ENCODE assay signal across 1 cellular context in the genomic region with DNA sequence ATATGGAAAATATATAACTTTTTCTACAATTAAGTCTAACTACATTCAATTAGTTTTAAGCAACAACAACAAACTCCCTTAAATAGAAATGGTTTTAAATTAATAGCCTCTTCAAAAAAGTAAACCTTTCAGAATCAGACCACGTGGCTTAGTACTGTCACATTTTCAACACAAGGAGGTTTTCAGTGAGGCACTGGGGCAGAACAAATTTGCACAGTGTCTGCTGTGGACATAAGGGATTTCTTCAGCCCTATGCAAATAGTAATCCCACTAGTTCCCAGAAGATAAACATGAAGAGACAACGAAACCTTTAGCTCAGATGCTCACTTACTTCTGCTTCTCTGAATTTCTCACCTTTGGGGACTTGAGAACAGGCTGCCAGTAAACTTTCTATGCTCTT.
TF ChIP-seq lines count a peak whose summit lies in the region.

No MANE protein-coding gene starts in this region.

TF ChIP-seq in HepG2, 621 proteins besides CTCF, POLR2A, EP300 and RAD21 (continued from another document and continues in another):
- TF ChIP-seq, protein P1, sequence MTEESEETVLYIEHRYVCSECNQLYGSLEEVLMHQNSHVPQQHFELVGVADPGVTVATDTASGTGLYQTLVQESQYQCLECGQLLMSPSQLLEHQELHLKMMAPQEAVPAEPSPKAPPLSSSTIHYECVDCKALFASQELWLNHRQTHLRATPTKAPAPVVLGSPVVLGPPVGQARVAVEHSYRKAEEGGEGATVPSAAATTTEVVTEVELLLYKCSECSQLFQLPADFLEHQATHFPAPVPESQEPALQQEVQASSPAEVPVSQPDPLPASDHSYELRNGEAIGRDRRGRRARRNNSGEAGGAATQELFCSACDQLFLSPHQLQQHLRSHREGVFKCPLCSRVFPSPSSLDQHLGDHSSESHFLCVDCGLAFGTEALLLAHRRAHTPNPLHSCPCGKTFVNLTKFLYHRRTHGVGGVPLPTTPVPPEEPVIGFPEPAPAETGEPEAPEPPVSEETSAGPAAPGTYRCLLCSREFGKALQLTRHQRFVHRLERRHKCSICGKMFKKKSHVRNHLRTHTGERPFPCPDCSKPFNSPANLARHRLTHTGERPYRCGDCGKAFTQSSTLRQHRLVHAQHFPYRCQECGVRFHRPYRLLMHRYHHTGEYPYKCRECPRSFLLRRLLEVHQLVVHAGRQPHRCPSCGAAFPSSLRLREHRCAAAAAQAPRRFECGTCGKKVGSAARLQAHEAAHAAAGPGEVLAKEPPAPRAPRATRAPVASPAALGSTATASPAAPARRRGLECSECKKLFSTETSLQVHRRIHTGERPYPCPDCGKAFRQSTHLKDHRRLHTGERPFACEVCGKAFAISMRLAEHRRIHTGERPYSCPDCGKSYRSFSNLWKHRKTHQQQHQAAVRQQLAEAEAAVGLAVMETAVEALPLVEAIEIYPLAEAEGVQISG (CRISPR knock-in tag; IDR thresholded peaks at IDR 0.05): 0 out of 2 replicates have a peak, but pooled peaks have one; percentile 31
- TF ChIP-seq, protein P2, sequence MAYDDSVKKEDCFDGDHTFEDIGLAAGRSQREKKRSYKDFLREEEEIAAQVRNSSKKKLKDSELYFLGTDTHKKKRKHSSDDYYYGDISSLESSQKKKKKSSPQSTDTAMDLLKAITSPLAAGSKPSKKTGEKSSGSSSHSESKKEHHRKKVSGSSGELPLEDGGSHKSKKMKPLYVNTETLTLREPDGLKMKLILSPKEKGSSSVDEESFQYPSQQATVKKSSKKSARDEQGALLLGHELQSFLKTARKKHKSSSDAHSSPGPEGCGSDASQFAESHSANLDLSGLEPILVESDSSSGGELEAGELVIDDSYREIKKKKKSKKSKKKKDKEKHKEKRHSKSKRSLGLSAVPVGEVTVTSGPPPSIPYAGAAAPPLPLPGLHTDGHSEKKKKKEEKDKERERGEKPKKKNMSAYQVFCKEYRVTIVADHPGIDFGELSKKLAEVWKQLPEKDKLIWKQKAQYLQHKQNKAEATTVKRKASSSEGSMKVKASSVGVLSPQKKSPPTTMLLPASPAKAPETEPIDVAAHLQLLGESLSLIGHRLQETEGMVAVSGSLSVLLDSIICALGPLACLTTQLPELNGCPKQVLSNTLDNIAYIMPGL (CRISPR knock-in tag; IDR thresholded peaks at IDR 0.05; ENCODE audit: borderline replicate concordance in 1 of 2, low read depth in 1 of 2): no peak
- peak in 1 of 2 experiments; percentile 83; a peak in 2 of 4 replicates for TF ChIP-seq REST (IDR thresholded peaks at IDR 0.05; ENCODE audit: borderline replicate concordance in 1 of 2, low read depth in 1 of 2, low read length in 2 of 2)
- TF ChIP-seq ZNF563 (CRISPR knock-in tag; IDR thresholded peaks at IDR 0.05): no peak
- peak; percentile 35; the same call in 1 of the 2 replicates for TF ChIP-seq MED1 (CRISPR knock-in tag; IDR thresholded peaks at IDR 0.05)
- TF ChIP-seq ETS1 (CRISPR knock-in tag; IDR thresholded peaks at IDR 0.05): no peak
- TF ChIP-seq HDAC1 (CRISPR knock-in tag; IDR thresholded peaks at IDR 0.05): peak; percentile 87
- TF ChIP-seq ZNF430 (CRISPR knock-in tag; IDR thresholded peaks at IDR 0.05): no peak
- no peak for TF ChIP-seq ZNF333 (CRISPR knock-in tag; IDR thresholded peaks at IDR 0.05; ENCODE audit: borderline replicate concordance)
- TF ChIP-seq GLMP (CRISPR knock-in tag; IDR thresholded peaks at IDR 0.05; ENCODE audit: borderline replicate concordance): no peak
- no peak for TF ChIP-seq AHR (CRISPR knock-in tag; IDR thresholded peaks at IDR 0.05)
- TF ChIP-seq ZKSCAN1 (IDR thresholded peaks at IDR 0.05; ENCODE audit: low read length): no peak
- TF ChIP-seq ZBTB46 (CRISPR knock-in tag; IDR thresholded peaks at IDR 0.05; ENCODE audit: borderline replicate concordance): no peak
- TF ChIP-seq ZNF468 (CRISPR knock-in tag; IDR thresholded peaks at IDR 0.05): no peak
- TF ChIP-seq SIN3B (IDR thresholded peaks at IDR 0.05; ENCODE audit: low read length): no peak
- TF ChIP-seq ZSCAN25 (CRISPR knock-in tag; IDR thresholded peaks at IDR 0.05): no peak
- TF ChIP-seq MLX (CRISPR knock-in tag; IDR thresholded peaks at IDR 0.05): peak; percentile 93
- TF ChIP-seq ERF (CRISPR knock-in tag; IDR thresholded peaks at IDR 0.05): 0 out of 2 replicates have a peak, but pooled peaks have one; percentile 44
- TF ChIP-seq RELA (CRISPR knock-in tag; IDR thresholded peaks at IDR 0.05): no peak
- no peak for TF ChIP-seq REL (CRISPR knock-in tag; conservative IDR thresholded peaks at IDR 0.05)
- peak; percentile 42; the same call in 1 of the 2 replicates for TF ChIP-seq HNF4A (CRISPR knock-in tag; IDR thresholded peaks at IDR 0.05)
- TF ChIP-seq CBX5 (CRISPR knock-in tag; IDR thresholded peaks at IDR 0.05; ENCODE audit: borderline replicate concordance): peak; percentile 49; the same call in 1 of the 2 replicates
- TF ChIP-seq FOSL2 (CRISPR knock-in tag; IDR thresholded peaks at IDR 0.05): peak; percentile 75
- peak; percentile 60; the same call in 1 of the 2 replicates for TF ChIP-seq ZFP1 (CRISPR knock-in tag; IDR thresholded peaks at IDR 0.05)
- no peak for TF ChIP-seq ZNF451 (CRISPR knock-in tag; IDR thresholded peaks at IDR 0.05)
- TF ChIP-seq SKIL (CRISPR knock-in tag; IDR thresholded peaks at IDR 0.05; ENCODE audit: borderline replicate concordance): no peak
- peak; percentile 94 for TF ChIP-seq FOXK1 (CRISPR knock-in tag; IDR thresholded peaks at IDR 0.05; ENCODE audit: borderline replicate concordance, low read depth)
- TF ChIP-seq ZNF12 (CRISPR knock-in tag; IDR thresholded peaks at IDR 0.05): 0 out of 2 replicates have a peak, but pooled peaks have one; percentile 65
- TF ChIP-seq, protein P3, sequence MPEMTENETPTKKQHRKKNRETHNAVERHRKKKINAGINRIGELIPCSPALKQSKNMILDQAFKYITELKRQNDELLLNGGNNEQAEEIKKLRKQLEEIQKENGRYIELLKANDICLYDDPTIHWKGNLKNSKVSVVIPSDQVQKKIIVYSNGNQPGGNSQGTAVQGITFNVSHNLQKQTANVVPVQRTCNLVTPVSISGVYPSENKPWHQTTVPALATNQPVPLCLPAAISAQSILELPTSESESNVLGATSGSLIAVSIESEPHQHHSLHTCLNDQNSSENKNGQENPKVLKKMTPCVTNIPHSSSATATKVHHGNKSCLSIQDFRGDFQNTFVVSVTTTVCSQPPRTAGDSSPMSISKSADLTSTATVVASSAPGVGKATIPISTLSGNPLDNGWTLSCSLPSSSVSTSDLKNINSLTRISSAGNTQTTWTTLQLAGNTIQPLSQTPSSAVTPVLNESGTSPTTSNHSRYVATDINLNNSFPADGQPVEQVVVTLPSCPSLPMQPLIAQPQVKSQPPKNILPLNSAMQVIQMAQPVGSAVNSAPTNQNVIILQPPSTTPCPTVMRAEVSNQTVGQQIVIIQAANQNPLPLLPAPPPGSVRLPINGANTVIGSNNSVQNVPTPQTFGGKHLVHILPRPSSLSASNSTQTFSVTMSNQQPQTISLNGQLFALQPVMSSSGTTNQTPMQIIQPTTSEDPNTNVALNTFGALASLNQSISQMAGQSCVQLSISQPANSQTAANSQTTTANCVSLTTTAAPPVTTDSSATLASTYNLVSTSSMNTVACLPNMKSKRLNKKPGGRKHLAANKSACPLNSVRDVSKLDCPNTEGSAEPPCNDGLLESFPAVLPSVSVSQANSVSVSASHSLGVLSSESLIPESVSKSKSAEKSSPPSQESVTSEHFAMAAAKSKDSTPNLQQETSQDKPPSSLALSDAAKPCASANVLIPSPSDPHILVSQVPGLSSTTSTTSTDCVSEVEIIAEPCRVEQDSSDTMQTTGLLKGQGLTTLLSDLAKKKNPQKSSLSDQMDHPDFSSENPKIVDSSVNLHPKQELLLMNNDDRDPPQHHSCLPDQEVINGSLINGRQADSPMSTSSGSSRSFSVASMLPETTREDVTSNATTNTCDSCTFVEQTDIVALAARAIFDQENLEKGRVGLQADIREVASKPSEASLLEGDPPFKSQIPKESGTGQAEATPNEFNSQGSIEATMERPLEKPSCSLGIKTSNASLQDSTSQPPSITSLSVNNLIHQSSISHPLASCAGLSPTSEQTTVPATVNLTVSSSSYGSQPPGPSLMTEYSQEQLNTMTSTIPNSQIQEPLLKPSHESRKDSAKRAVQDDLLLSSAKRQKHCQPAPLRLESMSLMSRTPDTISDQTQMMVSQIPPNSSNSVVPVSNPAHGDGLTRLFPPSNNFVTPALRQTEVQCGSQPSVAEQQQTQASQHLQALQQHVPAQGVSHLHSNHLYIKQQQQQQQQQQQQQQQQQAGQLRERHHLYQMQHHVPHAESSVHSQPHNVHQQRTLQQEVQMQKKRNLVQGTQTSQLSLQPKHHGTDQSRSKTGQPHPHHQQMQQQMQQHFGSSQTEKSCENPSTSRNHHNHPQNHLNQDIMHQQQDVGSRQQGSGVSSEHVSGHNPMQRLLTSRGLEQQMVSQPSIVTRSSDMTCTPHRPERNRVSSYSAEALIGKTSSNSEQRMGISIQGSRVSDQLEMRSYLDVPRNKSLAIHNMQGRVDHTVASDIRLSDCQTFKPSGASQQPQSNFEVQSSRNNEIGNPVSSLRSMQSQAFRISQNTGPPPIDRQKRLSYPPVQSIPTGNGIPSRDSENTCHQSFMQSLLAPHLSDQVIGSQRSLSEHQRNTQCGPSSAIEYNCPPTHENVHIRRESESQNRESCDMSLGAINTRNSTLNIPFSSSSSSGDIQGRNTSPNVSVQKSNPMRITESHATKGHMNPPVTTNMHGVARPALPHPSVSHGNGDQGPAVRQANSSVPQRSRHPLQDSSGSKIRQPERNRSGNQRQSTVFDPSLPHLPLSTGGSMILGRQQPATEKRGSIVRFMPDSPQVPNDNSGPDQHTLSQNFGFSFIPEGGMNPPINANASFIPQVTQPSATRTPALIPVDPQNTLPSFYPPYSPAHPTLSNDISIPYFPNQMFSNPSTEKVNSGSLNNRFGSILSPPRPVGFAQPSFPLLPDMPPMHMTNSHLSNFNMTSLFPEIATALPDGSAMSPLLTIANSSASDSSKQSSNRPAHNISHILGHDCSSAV (CRISPR knock-in tag; IDR thresholded peaks at IDR 0.05; ENCODE audit: borderline replicate concordance): no peak
